ENCODE assay signal across 8 cellular contexts in genomic region chr4:143512978-143513313, GRCh38. TPM values are rescaled to one million over a fixed set of nuclear protein-coding genes. Genes with fewer than 3 reads are reported as not detected.
DNase-seq lines count a peak whose midpoint lies in the region; ATAC-seq, FAIRE-seq and TF ChIP-seq lines count a peak whose summit lies in the region.

No MANE protein-coding gene starts in this region.

- peak overlapping the region; percentile 100 for H3K27ac Mint-ChIP-seq in CD4-positive, alpha-beta memory T cell

- peaks cover 0 to 8% (median 0%) of the 10 kb centered on the region in 8 donors for H3K9me3 Mint-ChIP-seq in CD4-positive, alpha-beta memory T cell

- CTCF ChIA-PET in CD4-positive, alpha-beta memory T cell (lab: Charles Lee; ENCODE audit: partially characterized antibody): interaction anchor here (1.4 to 1.6 kb wide), 2 partner anchors 11 to 18 kb away, joined by 3 to 5 read pairs; no protein-coding TSS in a partner anchor

- H3K36me3 Mint-ChIP-seq in CD4-positive, alpha-beta memory T cell: peaks cover 10 to 34% of the 10 kb centered on the region in 2 donors

- H3K4me2 ChIP-seq in KMS-11: peak overlapping the region; percentile 67

- H3K4me3 Mint-ChIP-seq in CD4-positive, alpha-beta memory T cell: peak overlapping the region; percentile 97 to 100 (median 99)

- peak; percentile 44 for ATAC-seq in GM21528 (IDR thresholded peaks at IDR 0.05; ENCODE audit: low FRiP score, unreplicated experiment)

- FAIRE-seq in bronchial epithelial cell (lab: Jason Lieb, UNC): no peak

- no peak for DNase-seq in CD4-positive, alpha-beta memory T cell
- DNase-seq in bronchial epithelial cell (ENCODE audit: low read depth) (no peak), NOMO-1 treated with dmso at 0.1 percent for 144 hours (lab: John Stamatoyannopoulos, UW; ENCODE audit: unreplicated experiment) (no peak), mesenteric fat pad (ENCODE audit: low spot score) (no peak), NCI-H446 (lab: John Stamatoyannopoulos, UW) (no peak)

- peaks cover 24 to 50% (median 30%) of the 10 kb centered on the region in 4 donors for H3K4me1 Mint-ChIP-seq in CD4-positive, alpha-beta memory T cell

- peaks cover 4% of the 10 kb centered on the region for H3K27me3 ChIP-seq in CD4-positive, alpha-beta memory T cell (ENCODE audit: insufficient read depth, low read length)
- H3K27me3 ChIP-seq in KMS-11 (ENCODE audit: insufficient read depth, low read depth) (no peaks in the 10 kb centered on the region), bronchial epithelial cell (ENCODE audit: control insufficient read depth, insufficient read depth, low read length) (no peaks in the 10 kb centered on the region), mononuclear cell (ENCODE audit: insufficient read depth, low read length) (no peaks in the 10 kb centered on the region)

- H4K20me1 ChIP-seq in KMS-11 (ENCODE audit: insufficient read depth): peaks cover 7% of the 10 kb centered on the region; the same call in 1 of the 2 replicates

- peak overlapping the region; percentile 85 for H3K9ac ChIP-seq in KMS-11

- peak overlapping the region; percentile 75 to 80 for H3K4me3 ChIP-seq in CD4-positive, alpha-beta memory T cell (ENCODE audit: low read length in 2 of 2)
- H3K4me3 ChIP-seq in KMS-11 (IDR thresholded peaks at IDR 0.05; ENCODE audit: insufficient read depth, low read depth, low read length) (peak overlapping the region; percentile 10), bronchial epithelial cell (ENCODE audit: low read depth, low read length) (peak overlapping the region; percentile 73), mononuclear cell (ENCODE audit: low read length) (peak overlapping the region; percentile 85)

- TF ChIP-seq CTCF in KMS-11 (conservative IDR thresholded peaks at IDR 0.05; ENCODE audit: low read depth, low read length) (no peak), bronchial epithelial cell (IDR thresholded peaks at IDR 0.05; ENCODE audit: insufficient read depth, low read length, severe bottlenecking) (no peak)

- peak overlapping the region; percentile 96 for H3K27ac ChIP-seq in CD4-positive, alpha-beta memory T cell (ENCODE audit: low read depth, low read length)
- peak overlapping the region; percentile 86 for H3K27ac ChIP-seq in KMS-11

- peaks cover 41% of the 10 kb centered on the region for H3K79me2 ChIP-seq in KMS-11 (ENCODE audit: insufficient read depth, low read depth)

- intact Hi-C loops in CD4-positive, alpha-beta memory T cell (cut with micrococcal nuclease): loop anchor here (1.0 kb wide), 4 partner anchors 46 to 1585 kb away; partner anchors contain the start of genes ABCE1, ANAPC10 and USP38

- H3K36me3 ChIP-seq in CD4-positive, alpha-beta memory T cell (ENCODE audit: insufficient read depth, low read length): peaks cover 7% of the 10 kb centered on the region
- no peaks in the 10 kb centered on the region; the same call in 1 of the 2 replicates for H3K36me3 ChIP-seq in KMS-11 (ENCODE audit: insufficient read depth)
- H3K36me3 ChIP-seq in bronchial epithelial cell (ENCODE audit: control insufficient read depth, insufficient read depth, low read length): no peaks in the 10 kb centered on the region

- no peaks in the 10 kb centered on the region for H3K9me3 ChIP-seq in CD4-positive, alpha-beta memory T cell (ENCODE audit: control insufficient read depth in 1 of 2, low read length in 2 of 2)
- no peaks in the 10 kb centered on the region for H3K9me3 ChIP-seq in mononuclear cell (ENCODE audit: low read depth, low read length)

- peaks cover 4 to 5% of the 10 kb centered on the region in 2 donors for H3K27me3 Mint-ChIP-seq in CD4-positive, alpha-beta memory T cell

- H3K4me1 ChIP-seq in CD4-positive, alpha-beta memory T cell (ENCODE audit: insufficient read depth, low read length): peaks cover 40% of the 10 kb centered on the region
- H3K4me1 ChIP-seq in KMS-11 (ENCODE audit: low read depth, poor library complexity, severe bottlenecking): peaks cover 29% of the 10 kb centered on the region
- peaks cover 23% of the 10 kb centered on the region for H3K4me1 ChIP-seq in mononuclear cell (ENCODE audit: insufficient read depth, low read length)

- POLR2A ChIA-PET in CD4-positive, alpha-beta memory T cell (lab: Charles Lee; ENCODE audit: partially characterized antibody): interaction anchor here (2.6 to 3.5 kb wide), 2 partner anchors 12 to 46 kb away, joined by 13 read pairs; no protein-coding TSS in a partner anchor

- H2AFZ ChIP-seq in KMS-11 (ENCODE audit: low read depth): peak overlapping the region; percentile 64

RNA-seq across cellular contexts. Expression of gene SMARCA5, which starts 0.6 kb away (rescaled TPM):
- 10 to 100 TPM; 59.3 to 61.2 TPM for total RNA-seq in CD4-positive, alpha-beta memory T cell
- polyA plus RNA-seq in CD4-positive, alpha-beta memory T cell: 10 to 100 TPM; 22.3 to 37.1 TPM
- 25.3 and 27.9 TPM in 2 replicates for total RNA-seq in bronchial epithelial cell
- 86.8 TPM for total RNA-seq in mononuclear cell
- 31.0 TPM for total RNA-seq in mesenteric fat pad

Comparison
In these comparisons a context has a peak if more than half of its experiments do, and no peak if none do; other contexts are left out.
1. H3K4me3 ChIP-seq: peak in every context shown above with its lines; median percentile 85 in mononuclear cell; 78 in CD4-positive, alpha-beta memory T cell; 73 in bronchial epithelial cell; 10 in KMS-11.